Comparison of ENCODE assay signal across 16 cellular contexts in the genomic region with DNA sequence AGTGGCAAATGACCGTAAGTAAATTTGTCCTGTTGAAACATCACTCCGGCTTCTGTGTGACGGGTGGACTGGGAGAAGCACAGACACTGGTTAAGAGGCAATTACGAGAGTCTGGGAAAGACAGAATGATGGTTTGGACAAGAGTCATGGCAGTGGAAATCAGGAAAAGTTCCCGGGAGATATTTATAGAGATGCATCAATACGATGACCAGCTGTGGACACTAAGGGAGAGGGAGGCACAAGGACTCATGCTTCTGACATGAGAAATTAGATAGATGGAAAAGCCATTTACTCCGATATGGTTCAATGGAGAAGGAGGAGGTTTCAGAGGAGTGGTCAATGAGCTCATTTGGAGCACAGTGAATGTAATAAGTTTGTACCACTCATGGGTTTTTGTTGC. TPM values are rescaled to one million over a fixed set of nuclear protein-coding genes. Genes with fewer than 3 reads are reported as not detected.
DNase-seq lines count a peak whose midpoint lies in the region; ATAC-seq and TF ChIP-seq lines count a peak whose summit lies in the region.
"Had no signal": no experiment of that assay in that cellular context is flagged by ENCODE, and none has a peak within 500 bp of the region (broad histone marks: within the 10 kb centered on the region; RNA-seq: fewer than 3 reads in every experiment).

No MANE protein-coding gene starts in this region.

- H3K27me3 ChIP-seq in endodermal cell (ENCODE audit: control insufficient read depth, insufficient read depth, low read length, poor library complexity, severe bottlenecking) (no peaks in the 10 kb centered on the region), kidney epithelial cell (ENCODE audit: control insufficient read depth, insufficient read depth, low read length) (no peaks in the 10 kb centered on the region), vagina (no peaks in the 10 kb centered on the region)
- H3K27me3 ChIP-seq: BLaER1 treated with 17β-estradiol and CSF1 and Interleukin-3, amounts not matched to agents 10 nM and 100 nM had no signal

- TF ChIP-seq CTCF in endodermal cell (conservative IDR thresholded peaks at IDR 0.05) (no peak), kidney epithelial cell (IDR thresholded peaks at IDR 0.05; ENCODE audit: insufficient read depth, low read length, poor library complexity, severe bottlenecking) (no peak), vagina (IDR thresholded peaks at IDR 0.05) (no peak)

- H3K4me1 ChIP-seq in endodermal cell (ENCODE audit: control insufficient read depth, insufficient read depth, low read length) (no peaks in the 10 kb centered on the region), vagina (peaks cover 14% of the 10 kb centered on the region)

- H3K9ac ChIP-seq in endodermal cell (ENCODE audit: extremely low read depth, low read length, poor library complexity, severe bottlenecking), result no peak overlapping the region
- H3K9ac ChIP-seq: BLaER1 treated with 17β-estradiol and CSF1 and Interleukin-3, amounts not matched to agents 10 nM and 100 nM; GM23248 had no signal

- H3K36me3 Mint-ChIP-seq in endodermal cell (ENCODE audit: low read depth), result no peaks in the 10 kb centered on the region
- H3K36me3 Mint-ChIP-seq: CD8-positive, alpha-beta T cell had no signal

- WGBS in endodermal cell (ENCODE audit: insufficient coverage in 1 of 2, insufficient read length in 1 of 2), 2 experiments, result 95 to 96% methylated on average over 7 of the region's 7 CpGs

- peaks cover 16% of the 10 kb centered on the region for H3K9me3 Mint-ChIP-seq in endodermal cell

- H3K4me3 Mint-ChIP-seq in endodermal cell, result no peak overlapping the region
- H3K4me3 Mint-ChIP-seq: B cell; CD8-positive, alpha-beta T cell had no signal

- H3K27ac Mint-ChIP-seq in endodermal cell, result no peak overlapping the region
- H3K27ac Mint-ChIP-seq: B cell; CD8-positive, alpha-beta T cell had no signal

- ATAC-seq in GM21515 (IDR thresholded peaks at IDR 0.05; ENCODE audit: unreplicated experiment), result no peak
- ATAC-seq: CD8-positive, alpha-beta T cell; GM12878 had no signal

- peaks cover 5% of the 10 kb centered on the region for H3K27me3 Mint-ChIP-seq in endodermal cell (ENCODE audit: insufficient read depth)

- H3K4me1 Mint-ChIP-seq in endodermal cell, result peaks cover 2% of the 10 kb centered on the region

- H3K36me3 ChIP-seq in endodermal cell (ENCODE audit: control insufficient read depth, insufficient read depth, low read length), result no peaks in the 10 kb centered on the region
- H3K36me3 ChIP-seq in kidney epithelial cell (ENCODE audit: control insufficient read depth, insufficient read depth, low read length), result no peaks in the 10 kb centered on the region
- no peaks in the 10 kb centered on the region for H3K36me3 ChIP-seq in vagina
- H3K36me3 ChIP-seq: BLaER1 treated with 17β-estradiol and CSF1 and Interleukin-3, amounts not matched to agents 10 nM and 100 nM; HAP-1 had no signal

- TF ChIP-seq POLR2A in vagina (IDR thresholded peaks at IDR 0.05), result no peak

- intact Hi-C loops in vagina (cut with DNase I), result no loop called here

- H3K9me3 ChIP-seq in endodermal cell (ENCODE audit: control insufficient read depth, low read length) (peaks cover 16% of the 10 kb centered on the region), vagina (no peaks in the 10 kb centered on the region)

- DNase-seq in endodermal cell, result peak; percentile 8
- peak; percentile 16 for DNase-seq in kidney epithelial cell (ENCODE audit: low read depth)
- DNase-seq in renal cortical epithelial cell (ENCODE audit: low read depth), result peak; percentile 40
- peak in 1 of 2 donors; percentile 37 for DNase-seq in vagina (ENCODE audit: extremely low spot score in 2 of 2)
- no peak for DNase-seq in DMS79 (lab: John Stamatoyannopoulos, UW)
- DNase-seq in NCI-H146 (lab: John Stamatoyannopoulos, UW), result no peak
- DNase-seq: Calu3; CD8-positive, alpha-beta T cell; DND-41; EL; GM23248 had no signal

- H3K27ac ChIP-seq in endodermal cell (ENCODE audit: low read depth, low read length), result no peak overlapping the region
- H3K27ac ChIP-seq in vagina, result peak overlapping the region; percentile 29
- H3K27ac ChIP-seq: BLaER1 treated with 17β-estradiol and CSF1 and Interleukin-3, amounts not matched to agents 10 nM and 100 nM; GM23248 had no signal

- H3K4me3 ChIP-seq in endodermal cell (ENCODE audit: low read length), result no peak overlapping the region
- H3K4me3 ChIP-seq in kidney epithelial cell (ENCODE audit: low read depth, low read length), result no peak overlapping the region
- no peak overlapping the region for H3K4me3 ChIP-seq in vagina
- H3K4me3 ChIP-seq: BLaER1 treated with 17β-estradiol and CSF1 and Interleukin-3, amounts not matched to agents 10 nM and 100 nM; GM12878; GM23248; HAP-1 had no signal

RNA-seq across cellular contexts. Expression of a gene that starts 27.3 kb away (rescaled TPM):
- total RNA-seq in endodermal cell (10 to 100 TPM; 88.9 to 93.3 TPM), kidney epithelial cell (112 and 115 TPM in 2 replicates), renal cortical epithelial cell (82.7 and 105 TPM in 2 replicates), vagina (42.5 TPM)
- 133 TPM for polyA plus RNA-seq in endodermal cell (2013, experiment 1 of 2)
- polyA plus RNA-seq in endodermal cell (2013, experiment 2 of 2), result 130 TPM

Comparison
In these comparisons a context has a peak if more than half of its experiments do, and no peak if none do; other contexts are left out.
1. DNase-seq: peak in endodermal cell (single experiment), kidney epithelial cell (single experiment) and renal cortical epithelial cell (single experiment); none in DMS79 (single experiment) and NCI-H146 (single experiment).